ENCODE assay signal across 9 cellular contexts in the genomic region with DNA sequence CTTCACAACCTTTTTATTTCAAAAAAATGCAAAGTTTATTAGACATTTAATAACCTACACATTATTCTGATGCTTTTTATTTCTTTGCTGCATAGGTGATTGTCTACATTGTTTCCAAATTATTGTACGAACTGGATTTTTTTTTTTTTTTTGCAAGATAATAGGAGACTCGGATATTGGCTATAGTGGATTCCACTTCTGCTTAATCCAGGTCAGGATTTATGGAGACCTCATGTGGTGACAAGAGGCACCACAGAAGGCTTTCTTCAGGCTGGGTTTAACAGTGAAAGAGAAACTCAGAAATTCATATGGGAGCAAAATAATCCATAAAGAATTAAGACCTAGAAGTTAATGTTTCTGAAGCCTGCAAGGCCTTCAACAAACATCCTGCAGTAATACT. TPM values are rescaled to one million over a fixed set of nuclear protein-coding genes. Genes with fewer than 3 reads are reported as not detected.
DNase-seq lines count a peak whose midpoint lies in the region; ATAC-seq lines count a peak whose summit lies in the region.
"Had no signal": no experiment of that assay in that cellular context is flagged by ENCODE, and none has a peak within 500 bp of the region (broad histone marks: within the 10 kb centered on the region; RNA-seq: fewer than 3 reads in every experiment).

No MANE protein-coding gene starts in this region.

- ATAC-seq in left lobe of liver, result peak; percentile 27
- ATAC-seq in effector memory CD8-positive, alpha-beta T cell (replicated peaks), result no peak

- H3K27ac Mint-ChIP-seq in effector memory CD8-positive, alpha-beta T cell, result no peak overlapping the region

- H3K4me1 Mint-ChIP-seq in effector memory CD8-positive, alpha-beta T cell (ENCODE audit: low read depth in 2 of 2), result no peaks in the 10 kb centered on the region

- no peak overlapping the region for H3K4me3 Mint-ChIP-seq in effector memory CD8-positive, alpha-beta T cell

- peaks cover 0 to 34% of the 10 kb centered on the region in 2 donors for H3K27me3 Mint-ChIP-seq in effector memory CD8-positive, alpha-beta T cell

- no peaks in the 10 kb centered on the region for H3K36me3 Mint-ChIP-seq in effector memory CD8-positive, alpha-beta T cell (ENCODE audit: insufficient read depth)

- no peaks in the 10 kb centered on the region for H3K9me3 Mint-ChIP-seq in effector memory CD8-positive, alpha-beta T cell

- DNase-seq in AG08396 (ENCODE audit: low spot score) (peak; percentile 42), HPDE6-E6E7 (ENCODE audit: extremely low spot score) (peak; percentile 21), amniotic epithelial cell (ENCODE audit: low read depth) (peak; percentile 40), left lobe of liver (ENCODE audit: low spot score) (no peak), SW480 (ENCODE audit: low spot score) (no peak)
- DNase-seq in activated CD4-positive, alpha-beta T cell treated with anti-CD3 and anti-CD28 coated beads for 4 hours, result no peak
- DNase-seq in activated CD4-positive, alpha-beta T cell treated with anti-CD3 and anti-CD28 coated beads, Interleukin-2, amount 50 U/mL, for 4 hours, result no peak
- no peak for DNase-seq in effector memory CD8-positive, alpha-beta T cell

RNA-seq across cellular contexts. Expression of a gene that starts 2.4 kb away (rescaled TPM):
- total RNA-seq in left lobe of liver, result 0.63 TPM
- total RNA-seq: mononuclear cell had no signal

Comparison
In these comparisons a context has a peak if more than half of its experiments do, and no peak if none do; other contexts are left out.
1. DNase-seq: peak in AG08396 (single experiment), HPDE6-E6E7 (single experiment) and amniotic epithelial cell (single experiment); none in left lobe of liver (single experiment), activated CD4-positive, alpha-beta T cell treated with anti-CD3 and anti-CD28 coated beads for 4 hours (0 of 2), activated CD4-positive, alpha-beta T cell treated with anti-CD3 and anti-CD28 coated beads, Interleukin-2, amount 50 U/mL, for 4 hours (0 of 2), effector memory CD8-positive, alpha-beta T cell (0 of 3) and SW480 (single experiment).